ENCODE assay signal across 8 cellular contexts in genomic region chr5:71586941-71587708, GRCh38. TPM values are rescaled to one million over a fixed set of nuclear protein-coding genes. Genes with fewer than 3 reads are reported as not detected.
DNase-seq lines count a peak whose midpoint lies in the region; ATAC-seq and TF ChIP-seq lines count a peak whose summit lies in the region.

TSS of gene MCCC2 (plus strand) at chr5:71587340. CDS start at chr5:71587426, 86 bp downstream.

- H3K4me1 ChIP-seq in osteoblast (ENCODE audit: insufficient read depth, low read length) (peaks cover 11% of the 10 kb centered on the region), testis (peaks cover 14% of the 10 kb centered on the region)

- TF ChIP-seq CTCF in glutamatergic neuron (IDR thresholded peaks at IDR 0.05; ENCODE audit: partially characterized antibody, unreplicated experiment) (no peak), osteoblast (IDR thresholded peaks at IDR 0.05; ENCODE audit: extremely low read depth, low read depth, low read length) (no peak), testis (IDR thresholded peaks at IDR 0.05) (no peak)

- DNase-seq in NCI-H1105 treated with DMSO at 0.1 percent for 48 hours (lab: John Stamatoyannopoulos, UW) = peak; percentile 81
- peak; percentile 88 for DNase-seq in SKM-1 treated with dmso at 0.1 percent for 144 hours (lab: John Stamatoyannopoulos, UW; ENCODE audit: unreplicated experiment)
- DNase-seq in activated naive CD8-positive, alpha-beta T cell treated with anti-CD3 and anti-CD28 coated beads for 36 hours = peak; percentile 98
- peak; percentile 99 for DNase-seq in glutamatergic neuron
- DNase-seq in osteoblast (ENCODE audit: insufficient read length, low spot score, missing footprints) = peak; percentile 98
- DNase-seq in testis = peak; percentile 99

- H3K4me2 ChIP-seq in osteoblast (ENCODE audit: insufficient read depth, low read length) = peak within 1 kb of the TSS; percentile 97

- H3K27me3 ChIP-seq in osteoblast (ENCODE audit: insufficient read depth, low read length) = no peaks in the 10 kb centered on the region
- H3K27me3 ChIP-seq in testis = no peaks in the 10 kb centered on the region

- H3K9me3 Mint-ChIP-seq in activated naive CD8-positive, alpha-beta T cell treated with anti-CD3 and anti-CD28 coated beads for 36 hours = peaks cover 3% of the 10 kb centered on the region
- peaks cover 2% of the 10 kb centered on the region for H3K9me3 Mint-ChIP-seq in glutamatergic neuron (ENCODE audit: unreplicated experiment)

- WGBS in testis, 2 donors = 0% methylated on average over 16 to 47 of the region's 56 CpGs

- no peaks in the 10 kb centered on the region for H3K9me3 ChIP-seq in osteoblast (ENCODE audit: low read depth, low read length)
- no peaks in the 10 kb centered on the region for H3K9me3 ChIP-seq in testis

- peak within 1 kb of the TSS; percentile 85 for H3K27ac ChIP-seq in osteoblast (ENCODE audit: low read depth, low read length)
- peak within 1 kb of the TSS; percentile 78 to 79 for H3K27ac ChIP-seq in testis

- ATAC-seq in HG02642 (IDR thresholded peaks at IDR 0.05; ENCODE audit: poor library complexity, unreplicated experiment) = peak; percentile 98

- peak within 1 kb of the TSS; percentile 92 for H3K4me3 ChIP-seq in osteoblast (ENCODE audit: insufficient read depth, low read length)
- peak within 1 kb of the TSS; percentile 67 to 83 for H3K4me3 ChIP-seq in testis

- intact Hi-C loops in testis (cut with DNase I; ENCODE audit: low total_unique reads) = no loop called here

- H3K27ac Mint-ChIP-seq in activated naive CD8-positive, alpha-beta T cell treated with anti-CD3 and anti-CD28 coated beads for 36 hours = peak within 1 kb of the TSS; percentile 99
- H3K27ac Mint-ChIP-seq in glutamatergic neuron (ENCODE audit: unreplicated experiment) = peak within 1 kb of the TSS; percentile 84

- TF ChIP-seq POLR2A in GM10847 (IDR thresholded peaks at IDR 0.05; ENCODE audit: extremely low read depth, insufficient read length) (peak; percentile 91), testis (IDR thresholded peaks at IDR 0.05) (no peak)

- H3K79me2 ChIP-seq in osteoblast (ENCODE audit: insufficient read depth, low read length) = peaks cover 32% of the 10 kb centered on the region

- H2AFZ ChIP-seq in osteoblast (ENCODE audit: low read length) = peak within 1 kb of the TSS; percentile 100

- H3K36me3 Mint-ChIP-seq in activated naive CD8-positive, alpha-beta T cell treated with anti-CD3 and anti-CD28 coated beads for 36 hours = peaks cover 29% of the 10 kb centered on the region
- H3K36me3 Mint-ChIP-seq in glutamatergic neuron (ENCODE audit: unreplicated experiment) = no peaks in the 10 kb centered on the region

- peaks cover 33% of the 10 kb centered on the region for H3K4me1 Mint-ChIP-seq in activated naive CD8-positive, alpha-beta T cell treated with anti-CD3 and anti-CD28 coated beads for 36 hours
- H3K4me1 Mint-ChIP-seq in glutamatergic neuron (ENCODE audit: low read depth, unreplicated experiment) = peaks cover 2% of the 10 kb centered on the region

- H3K27me3 Mint-ChIP-seq in activated naive CD8-positive, alpha-beta T cell treated with anti-CD3 and anti-CD28 coated beads for 36 hours = no peaks in the 10 kb centered on the region
- H3K27me3 Mint-ChIP-seq in glutamatergic neuron (ENCODE audit: unreplicated experiment) = peaks cover 2% of the 10 kb centered on the region

- no peaks in the 10 kb centered on the region for H4K20me1 ChIP-seq in osteoblast (ENCODE audit: insufficient read depth, low read length)

- H3K4me3 Mint-ChIP-seq in activated naive CD8-positive, alpha-beta T cell treated with anti-CD3 and anti-CD28 coated beads for 36 hours = peak within 1 kb of the TSS; percentile 97
- H3K4me3 Mint-ChIP-seq in glutamatergic neuron (ENCODE audit: unreplicated experiment) = peak within 1 kb of the TSS; percentile 98

- no peaks in the 10 kb centered on the region for H3K36me3 ChIP-seq in osteoblast (ENCODE audit: insufficient read depth, low read length)
- no peaks in the 10 kb centered on the region for H3K36me3 ChIP-seq in testis (ENCODE audit: low read depth, missing control alignments)

RNA-seq across cellular contexts. Expression of gene MCCC2, which starts in this region (rescaled TPM):
- 10 to 100 TPM; 72.6 to 74.7 TPM for total RNA-seq in activated naive CD8-positive, alpha-beta T cell treated with anti-CD3 and anti-CD28 coated beads for 36 hours
- total RNA-seq in glutamatergic neuron (ENCODE audit: unreplicated experiment) (17.3 TPM), osteoblast (24.8 and 28.2 TPM in 2 replicates), testis (10 to 100 TPM; 29.0 to 30.0 TPM)
- 24.7 TPM for polyA plus RNA-seq in testis (ENCODE audit: insufficient read depth, low read depth, low replicate concordance)

Comparison
In these comparisons a context has a peak if more than half of its experiments do, and no peak if none do; other contexts are left out.
1. Peak in every context shown above with its lines: DNase-seq, ATAC-seq, H3K4me3 ChIP-seq and H3K27ac ChIP-seq.